In the genomic region with DNA sequence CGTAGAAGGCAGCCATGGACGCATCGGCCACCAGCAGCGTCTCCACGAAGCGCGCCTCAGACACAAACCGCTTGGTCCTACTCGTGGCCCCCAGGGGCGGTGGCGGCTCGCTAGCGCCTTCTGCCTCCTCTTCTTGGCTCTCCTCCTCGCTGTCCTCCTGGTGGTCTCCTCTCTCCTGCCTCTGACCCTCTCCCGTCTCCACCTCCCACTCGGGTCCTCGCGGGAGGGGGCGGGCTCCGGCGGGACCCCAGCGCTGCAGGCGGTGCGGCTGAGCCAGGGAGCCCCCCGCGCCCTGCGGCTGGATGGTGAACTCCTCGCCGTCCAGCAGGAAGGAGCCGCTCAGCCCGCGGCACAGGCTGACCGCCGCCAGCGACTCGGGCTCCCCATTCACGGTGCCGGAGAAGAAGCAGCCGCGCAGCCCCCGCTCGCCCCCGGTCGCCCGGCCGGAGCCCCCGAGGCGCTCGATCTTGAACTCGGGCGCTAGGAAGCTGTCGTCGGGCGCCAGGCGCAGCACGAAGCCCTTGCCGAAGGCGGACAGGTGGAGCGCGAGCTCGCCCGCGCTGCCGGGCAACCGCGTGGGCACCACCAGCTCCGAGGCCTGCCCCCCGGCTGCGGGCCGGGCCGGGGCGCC, we compare ENCODE assay signal across 10 cellular contexts. TPM values are rescaled to one million over a fixed set of nuclear protein-coding genes. Genes with fewer than 3 reads are reported as not detected.
DNase-seq lines count a peak whose midpoint lies in the region; ATAC-seq and TF ChIP-seq lines count a peak whose summit lies in the region.
"Had no signal": no experiment of that assay in that cellular context is flagged by ENCODE, and none has a peak within 500 bp of the region (broad histone marks: within the 10 kb centered on the region; RNA-seq: fewer than 3 reads in every experiment).

No MANE protein-coding gene starts in this region.

- CTCF ChIA-PET in A673 (lab: Charles Lee) = interaction anchor here (0.5 to 1.3 kb wide), 4 partner anchors 106 to 434 kb away, joined by 3 to 8 read pairs (median 4); no protein-coding TSS in a partner anchor

- H3K9me3 ChIP-seq in A673 (ENCODE audit: low read depth, low read length, poor library complexity, severe bottlenecking) (no peaks in the 10 kb centered on the region), muscle layer of colon (ENCODE audit: low read length) (no peaks in the 10 kb centered on the region)

- no TSS peak for BruUV-seq in A673 (replicated peaks; lab: Mats Ljungman, UMichigan)

- H3K27me3 ChIP-seq in A673 (replicated peaks; ENCODE audit: insufficient read depth, low read depth, low read length, poor library complexity) (peaks cover 86% of the 10 kb centered on the region), muscle layer of colon (ENCODE audit: control insufficient read depth in 1 of 2, insufficient read depth in 2 of 2, low read length in 2 of 2) (peaks cover 0 to 7% of the 10 kb centered on the region in 2 donors)

- peak overlapping the region; percentile 61 for H3K9ac ChIP-seq in muscle layer of colon (ENCODE audit: low read length)

- H3K27ac ChIP-seq in A673 (ENCODE audit: low read depth, low read length, poor library complexity, severe bottlenecking) (no peak overlapping the region), muscle layer of colon (ENCODE audit: low read depth, low read length) (peak overlapping the region; percentile 82)

- TF ChIP-seq CTCF in A673 (conservative IDR thresholded peaks at IDR 0.05; ENCODE audit: low read depth, low read length) = 0 out of 2 replicates have a peak, but pooled peaks have one; percentile 11

- no peak for ATAC-seq in GM19023 (IDR thresholded peaks at IDR 0.05; ENCODE audit: unreplicated experiment)
- no peak for ATAC-seq in GM21447 (IDR thresholded peaks at IDR 0.05; ENCODE audit: unreplicated experiment)
- ATAC-seq: K562 had no signal

- no peaks in the 10 kb centered on the region for H3K36me3 ChIP-seq in A673 (ENCODE audit: insufficient read depth, low read length, poor library complexity, severe bottlenecking)
- H3K36me3 ChIP-seq in muscle layer of colon (ENCODE audit: insufficient read depth, low read length) = no peaks in the 10 kb centered on the region

- intact Hi-C loops in A673 (cut with micrococcal nuclease; ENCODE audit: unreplicated experiment) = loop anchor here (1.0 to 5.0 kb wide), 2 partner anchors 214 to 640 kb away; no protein-coding TSS in a partner anchor

- H3K4me3 ChIP-seq in A673 (ENCODE audit: low read depth, low read length, poor library complexity, severe bottlenecking) (peak overlapping the region; percentile 35), muscle layer of colon (ENCODE audit: low read depth in 1 of 2, low read length in 2 of 2) (peak overlapping the region; percentile 79 to 81)
- H3K4me3 ChIP-seq: K562 had no signal

- POLR2A ChIA-PET in A673 (lab: Charles Lee; ENCODE audit: low non-redundant PET) = no interaction called here

- peaks cover 14% of the 10 kb centered on the region for H3K4me1 ChIP-seq in A673 (ENCODE audit: insufficient read depth, low read length, poor library complexity, severe bottlenecking)
- H3K4me1 ChIP-seq in muscle layer of colon (ENCODE audit: insufficient read depth, low read length) = peaks cover 19% of the 10 kb centered on the region

- no peak for DNase-seq in A673 (ENCODE audit: low spot score)
- DNase-seq in ecto neural progenitor cell (ENCODE audit: low spot score) = peak; percentile 71
- no peak for DNase-seq in NCI-H774 (lab: John Stamatoyannopoulos, UW)
- DNase-seq in HUDEP-2 (lab: John Stamatoyannopoulos, UW; ENCODE audit: unreplicated experiment in 76 of 76) = no peak

- TF ChIP-seq RAD21 in Ishikawa (IDR thresholded peaks at IDR 0.05; ENCODE audit: low read depth) = peak; percentile 38; the same call in 1 of the 2 replicates

- no peak for TF ChIP-seq EP300 in Ishikawa (IDR thresholded peaks at IDR 0.05; ENCODE audit: borderline replicate concordance)

TF ChIP-seq in Ishikawa, 13 proteins besides CTCF, POLR2A, EP300 and RAD21:
- TF ChIP-seq, protein P1, sequence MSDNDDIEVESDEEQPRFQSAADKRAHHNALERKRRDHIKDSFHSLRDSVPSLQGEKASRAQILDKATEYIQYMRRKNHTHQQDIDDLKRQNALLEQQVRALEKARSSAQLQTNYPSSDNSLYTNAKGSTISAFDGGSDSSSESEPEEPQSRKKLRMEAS (IDR thresholded peaks at IDR 0.05) = peak; percentile 78
- TF ChIP-seq TCF12 (IDR thresholded peaks at IDR 0.05; ENCODE audit: low read depth) = no peak
- TF ChIP-seq, protein P2, sequence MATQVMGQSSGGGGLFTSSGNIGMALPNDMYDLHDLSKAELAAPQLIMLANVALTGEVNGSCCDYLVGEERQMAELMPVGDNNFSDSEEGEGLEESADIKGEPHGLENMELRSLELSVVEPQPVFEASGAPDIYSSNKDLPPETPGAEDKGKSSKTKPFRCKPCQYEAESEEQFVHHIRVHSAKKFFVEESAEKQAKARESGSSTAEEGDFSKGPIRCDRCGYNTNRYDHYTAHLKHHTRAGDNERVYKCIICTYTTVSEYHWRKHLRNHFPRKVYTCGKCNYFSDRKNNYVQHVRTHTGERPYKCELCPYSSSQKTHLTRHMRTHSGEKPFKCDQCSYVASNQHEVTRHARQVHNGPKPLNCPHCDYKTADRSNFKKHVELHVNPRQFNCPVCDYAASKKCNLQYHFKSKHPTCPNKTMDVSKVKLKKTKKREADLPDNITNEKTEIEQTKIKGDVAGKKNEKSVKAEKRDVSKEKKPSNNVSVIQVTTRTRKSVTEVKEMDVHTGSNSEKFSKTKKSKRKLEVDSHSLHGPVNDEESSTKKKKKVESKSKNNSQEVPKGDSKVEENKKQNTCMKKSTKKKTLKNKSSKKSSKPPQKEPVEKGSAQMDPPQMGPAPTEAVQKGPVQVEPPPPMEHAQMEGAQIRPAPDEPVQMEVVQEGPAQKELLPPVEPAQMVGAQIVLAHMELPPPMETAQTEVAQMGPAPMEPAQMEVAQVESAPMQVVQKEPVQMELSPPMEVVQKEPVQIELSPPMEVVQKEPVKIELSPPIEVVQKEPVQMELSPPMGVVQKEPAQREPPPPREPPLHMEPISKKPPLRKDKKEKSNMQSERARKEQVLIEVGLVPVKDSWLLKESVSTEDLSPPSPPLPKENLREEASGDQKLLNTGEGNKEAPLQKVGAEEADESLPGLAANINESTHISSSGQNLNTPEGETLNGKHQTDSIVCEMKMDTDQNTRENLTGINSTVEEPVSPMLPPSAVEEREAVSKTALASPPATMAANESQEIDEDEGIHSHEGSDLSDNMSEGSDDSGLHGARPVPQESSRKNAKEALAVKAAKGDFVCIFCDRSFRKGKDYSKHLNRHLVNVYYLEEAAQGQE (IDR thresholded peaks at IDR 0.05; ENCODE audit: low read depth) = no peak
- TF ChIP-seq ZBTB7A (IDR thresholded peaks at IDR 0.05; ENCODE audit: low read depth) = peak; percentile 33; the same call in 1 of the 2 replicates
- no peak for TF ChIP-seq TAF1 (IDR thresholded peaks at IDR 0.05; ENCODE audit: low read depth)
- TF ChIP-seq FOXM1 (IDR thresholded peaks at IDR 0.05; ENCODE audit: borderline replicate concordance, low read depth) = no peak
- TF ChIP-seq CREB1 (IDR thresholded peaks at IDR 0.05; ENCODE audit: low read depth) = no peak
- no peak for TF ChIP-seq CEBPB (IDR thresholded peaks at IDR 0.05)
- no peak for TF ChIP-seq YY1 (IDR thresholded peaks at IDR 0.05; ENCODE audit: low read depth)

RNA-seq across cellular contexts. Expression of a gene that starts 0.7 kb away (rescaled TPM):
- total RNA-seq in A673 (2021) = 0.09 TPM in 1 of 2 replicates, not detected in the other
- total RNA-seq: K562, mononuclear cell had no signal

RNA-seq across cellular contexts. Expression of a gene that starts 20.7 kb away (rescaled TPM):
- 0.42 and 0.99 TPM in 2 replicates for total RNA-seq in A673 (2021)
- total RNA-seq: mononuclear cell had no signal
